In the genomic region with DNA sequence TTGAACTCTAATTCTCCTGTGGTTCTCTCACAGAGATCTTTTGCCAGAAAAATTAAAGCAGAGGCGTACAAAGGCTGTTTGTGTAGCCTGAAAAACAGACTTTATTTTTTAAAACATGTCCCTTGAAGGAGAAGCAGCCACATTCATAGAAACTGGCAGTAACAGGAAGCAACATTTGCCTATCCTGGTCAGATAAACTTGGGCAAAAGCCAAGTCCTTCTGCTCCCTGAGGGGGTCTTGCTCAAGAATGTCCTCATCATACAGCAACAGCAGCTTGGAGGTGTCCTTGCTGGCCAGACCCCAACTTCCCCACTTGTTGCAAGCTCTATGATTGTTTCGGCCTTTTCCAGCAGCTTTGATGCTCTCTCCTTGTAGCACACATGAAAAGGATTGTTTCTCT, we compare ENCODE assay signal across 13 cellular contexts. TPM values are rescaled to one million over a fixed set of nuclear protein-coding genes. Genes with fewer than 3 reads are reported as not detected.
A peak's percentile ranks its signal among the peaks of the same experiment; 100 is the strongest.
DNase-seq lines count a peak whose midpoint lies in the region; ATAC-seq lines count a peak whose summit lies in the region.
"Had no signal": no experiment of that assay in that cellular context is flagged by ENCODE, and none has a peak within 500 bp of the region (broad histone marks: within the 10 kb centered on the region; RNA-seq: fewer than 3 reads in every experiment).

No MANE protein-coding gene starts in this region.

- ATAC-seq in naive thymus-derived CD8-positive, alpha-beta T cell, result no peak
- no peak for ATAC-seq in activated CD4-positive, CD25-positive, alpha-beta regulatory T cell treated with anti-CD3 and anti-CD28 coated beads, Interleukin-2, amount 50 U/mL, for 24 hours
- ATAC-seq: HepG2, pancreas had no signal

- H3K36me3 Mint-ChIP-seq in naive thymus-derived CD8-positive, alpha-beta T cell, result peaks cover 0 to 20% (median 14%) of the 10 kb centered on the region in 3 donors

- no peak overlapping the region for H3K27ac Mint-ChIP-seq in naive thymus-derived CD8-positive, alpha-beta T cell
- H3K27ac Mint-ChIP-seq: activated B cell treated with CpG ODN at 0.5 μM for 24 hours had no signal

- POLR2A ChIA-PET in naive thymus-derived CD8-positive, alpha-beta T cell (lab: Charles Lee), result no interaction called here

- peak; percentile 5 for DNase-seq in AG08395 (ENCODE audit: low spot score)
- peak; percentile 27 for DNase-seq in KBM-7
- peak; percentile 28 for DNase-seq in astrocyte of the hippocampus (ENCODE audit: low read depth, low spot score)
- DNase-seq in iris pigment epithelial cell (ENCODE audit: low read depth), result peak; percentile 38
- DNase-seq in naive thymus-derived CD8-positive, alpha-beta T cell, result no peak
- no peak for DNase-seq in AG20443 (ENCODE audit: low spot score)
- no peak for DNase-seq in NCI-H2196 treated with DMSO at 0.1 percent for 48 hours (lab: John Stamatoyannopoulos, UW; ENCODE audit: unreplicated experiment)
- DNase-seq: activated B cell treated with CpG ODN at 0.5 μM for 24 hours, cerebellar nuclear complex, NCI-H2081 treated with DMSO at 0.1 percent for 48 hours, pancreas had no signal

- peaks cover 0 to 4% (median under 1%) of the 10 kb centered on the region in 4 donors for H3K4me1 Mint-ChIP-seq in naive thymus-derived CD8-positive, alpha-beta T cell

- peaks cover 0 to 6% (median 0%) of the 10 kb centered on the region in 5 donors for H3K27me3 Mint-ChIP-seq in naive thymus-derived CD8-positive, alpha-beta T cell
- H3K27me3 Mint-ChIP-seq: activated B cell treated with CpG ODN at 0.5 μM for 24 hours had no signal

- H3K4me3 Mint-ChIP-seq in naive thymus-derived CD8-positive, alpha-beta T cell, result no peak overlapping the region
- H3K4me3 Mint-ChIP-seq: activated B cell treated with CpG ODN at 0.5 μM for 24 hours had no signal

- in situ Hi-C loops in KBM-7 (cut with MboI; ENCODE audit: low pct_unique_long_range_greater_than_20kb, low sequenced_read_pairs), result no loop called here

- H3K9me3 Mint-ChIP-seq in naive thymus-derived CD8-positive, alpha-beta T cell, result peaks cover 0 to 21% (median 10%) of the 10 kb centered on the region in 9 donors

RNA-seq across cellular contexts. Expression of a gene that starts 36.3 kb away (rescaled TPM):
- total RNA-seq in naive thymus-derived CD8-positive, alpha-beta T cell, result 100 to 1,000 TPM; 101 to 108 TPM
- polyA plus RNA-seq in naive thymus-derived CD8-positive, alpha-beta T cell, result 10 to 100 TPM; 10.4 to 22.4 (median 13.7) TPM

RNA-seq across cellular contexts. Expression of a gene that starts 42.3 kb away (rescaled TPM):
- 100 to 1,000 TPM; 113 to 130 TPM for total RNA-seq in naive thymus-derived CD8-positive, alpha-beta T cell
- polyA plus RNA-seq in naive thymus-derived CD8-positive, alpha-beta T cell, result 10 to 100 TPM; 24.1 to 50.5 (median 30.0) TPM

RNA-seq across cellular contexts. Expression of a gene that starts 42.6 kb away (rescaled TPM):
- total RNA-seq in naive thymus-derived CD8-positive, alpha-beta T cell, result 100 to 1,000 TPM; 150 to 162 TPM
- polyA plus RNA-seq in naive thymus-derived CD8-positive, alpha-beta T cell, result 100 to 1,000 TPM; 111 to 129 (median 114) TPM

Comparison
In these comparisons a context has a peak if more than half of its experiments do, and no peak if none do; other contexts are left out.
1. DNase-seq: peak in AG08395 (single experiment), KBM-7 (single experiment), astrocyte of the hippocampus (single experiment) and iris pigment epithelial cell (single experiment); none in naive thymus-derived CD8-positive, alpha-beta T cell (0 of 10), AG20443 (single experiment) and NCI-H2196 treated with DMSO at 0.1 percent for 48 hours (single experiment).